ENCODE assay signal across 9 cellular contexts in the genomic region with DNA sequence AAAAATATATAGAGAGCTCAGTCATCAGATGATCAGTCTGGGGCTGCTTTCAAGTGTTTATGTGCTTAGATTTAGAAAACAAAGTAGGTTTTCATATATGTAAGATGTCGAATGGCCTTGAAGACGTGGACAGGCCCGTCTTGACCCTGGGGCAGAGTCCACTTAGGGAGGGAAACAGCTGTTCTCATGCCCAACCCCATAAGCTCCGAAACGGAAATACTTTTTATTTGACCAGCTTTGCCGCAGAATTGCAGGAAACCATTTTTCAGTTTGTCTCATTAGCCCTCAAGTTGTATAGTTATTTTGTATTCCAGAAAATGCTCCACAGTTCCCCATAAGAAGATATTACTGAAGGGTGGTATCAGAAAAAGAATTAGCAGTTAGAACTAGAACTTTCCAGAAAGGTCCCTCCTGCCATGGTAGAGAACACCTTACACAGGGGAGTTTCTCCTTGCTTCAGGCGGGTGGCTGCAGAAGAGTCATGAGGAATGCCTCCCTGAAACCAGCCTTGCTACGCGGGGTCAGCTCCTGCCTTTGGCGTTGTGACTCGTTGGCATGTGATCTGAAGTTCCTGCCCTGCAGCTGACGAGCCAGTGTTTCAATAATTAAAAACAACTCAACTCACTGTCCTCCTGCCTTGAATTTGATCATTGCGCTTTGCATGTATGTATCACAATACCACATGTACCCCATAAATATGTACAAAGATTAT.
A peak's percentile ranks its signal among the peaks of the same experiment; 100 is the strongest.
DNase-seq lines count a peak whose midpoint lies in the region; ATAC-seq and TF ChIP-seq lines count a peak whose summit lies in the region.
"Had no signal": no experiment of that assay in that cellular context is flagged by ENCODE, and none has a peak within 500 bp of the region (broad histone marks: within the 10 kb centered on the region; RNA-seq: fewer than 3 reads in every experiment).

No MANE protein-coding gene starts in this region.

- H3K9me3 Mint-ChIP-seq in endodermal cell (no peaks in the 10 kb centered on the region), progenitor cell of endocrine pancreas (ENCODE audit: low read depth) (no peaks in the 10 kb centered on the region)

- 87 to 93% methylated on average over 8 to 13 of the region's 13 CpGs for WGBS in endodermal cell (ENCODE audit: insufficient coverage in 1 of 2, insufficient read length in 1 of 2), 2 experiments

- H3K4me1 Mint-ChIP-seq in endodermal cell (peaks cover 23% of the 10 kb centered on the region), progenitor cell of endocrine pancreas (ENCODE audit: low read depth) (no peaks in the 10 kb centered on the region)

- ATAC-seq in GM18519 (IDR thresholded peaks at IDR 0.05; ENCODE audit: low FRiP score, unreplicated experiment) (peak; percentile 1), HG03571 (IDR thresholded peaks at IDR 0.05; ENCODE audit: unreplicated experiment) (peak; percentile 8)
- ATAC-seq in activated CD4-positive, CD25-positive, alpha-beta regulatory T cell treated with anti-CD3 and anti-CD28 coated beads, Interleukin-2, amount 50 U/mL, for 24 hours = no peak

- H3K27me3 ChIP-seq in endodermal cell (ENCODE audit: control insufficient read depth, insufficient read depth, low read length, poor library complexity, severe bottlenecking) = no peaks in the 10 kb centered on the region
- H3K27me3 ChIP-seq in neutrophil = no peaks in the 10 kb centered on the region
- H3K27me3 ChIP-seq: upper lobe of left lung had no signal

- no peak overlapping the region for H3K9ac ChIP-seq in endodermal cell (ENCODE audit: extremely low read depth, low read length, poor library complexity, severe bottlenecking)

- TF ChIP-seq CTCF in endodermal cell (conservative IDR thresholded peaks at IDR 0.05) = no peak
- no peak for TF ChIP-seq CTCF in neutrophil (IDR thresholded peaks at IDR 0.05)
- no peak for TF ChIP-seq CTCF in progenitor cell of endocrine pancreas (IDR thresholded peaks at IDR 0.05; ENCODE audit: unreplicated experiment)

- H3K4me3 ChIP-seq in endodermal cell (ENCODE audit: low read length) (no peak overlapping the region), neutrophil (ENCODE audit: low read depth in 1 of 2, low read length in 1 of 2) (peak overlapping the region in 1 of 2 experiments; percentile 5)
- H3K4me3 ChIP-seq: upper lobe of left lung had no signal

- H3K27ac Mint-ChIP-seq in endodermal cell = peak overlapping the region; percentile 85
- no peak overlapping the region for H3K27ac Mint-ChIP-seq in progenitor cell of endocrine pancreas

- H3K4me3 Mint-ChIP-seq in endodermal cell (no peak overlapping the region), progenitor cell of endocrine pancreas (ENCODE audit: low read depth) (no peak overlapping the region)

- DNase-seq in endodermal cell = peak; percentile 21
- DNase-seq in MV-4-11 (lab: John Stamatoyannopoulos, UW) = no peak
- DNase-seq in NCI-H1092 (lab: John Stamatoyannopoulos, UW) = no peak
- no peak for DNase-seq in progenitor cell of endocrine pancreas (ENCODE audit: low spot score, unreplicated experiment)

- no peaks in the 10 kb centered on the region for H3K4me1 ChIP-seq in endodermal cell (ENCODE audit: control insufficient read depth, insufficient read depth, low read length)
- H3K4me1 ChIP-seq in neutrophil (ENCODE audit: control insufficient read depth in 1 of 2, insufficient read depth in 1 of 2, low read depth in 1 of 2, low read length in 1 of 2) = peaks cover 79 to 94% of the 10 kb centered on the region in 2 experiments

- H3K27ac ChIP-seq in endodermal cell (ENCODE audit: low read depth, low read length) (no peak overlapping the region), neutrophil (peak overlapping the region; percentile 58)
- H3K27ac ChIP-seq: upper lobe of left lung had no signal

- H3K27me3 Mint-ChIP-seq in endodermal cell (ENCODE audit: insufficient read depth) (no peaks in the 10 kb centered on the region), progenitor cell of endocrine pancreas (peaks cover 42% of the 10 kb centered on the region)

- H3K36me3 ChIP-seq in endodermal cell (ENCODE audit: control insufficient read depth, insufficient read depth, low read length) = peaks cover 27% of the 10 kb centered on the region
- H3K36me3 ChIP-seq in neutrophil = peaks cover 68% of the 10 kb centered on the region
- H3K36me3 ChIP-seq: upper lobe of left lung had no signal

- H3K36me3 Mint-ChIP-seq in endodermal cell (ENCODE audit: low read depth) (peaks cover 34% of the 10 kb centered on the region), progenitor cell of endocrine pancreas (ENCODE audit: insufficient read depth) (no peaks in the 10 kb centered on the region)

- H3K9me3 ChIP-seq in endodermal cell (ENCODE audit: control insufficient read depth, low read length) (no peaks in the 10 kb centered on the region), neutrophil (no peaks in the 10 kb centered on the region)
- H3K9me3 ChIP-seq: upper lobe of left lung had no signal

Comparison
In these comparisons a context has a peak if more than half of its experiments do, and no peak if none do; other contexts are left out.
1. ATAC-seq: peak in GM18519 (single experiment) and HG03571 (single experiment); none in activated CD4-positive, CD25-positive, alpha-beta regulatory T cell treated with anti-CD3 and anti-CD28 coated beads, Interleukin-2, amount 50 U/mL, for 24 hours (0 of 2).